ENCODE assay signal across 2 cellular contexts in the genomic region with DNA sequence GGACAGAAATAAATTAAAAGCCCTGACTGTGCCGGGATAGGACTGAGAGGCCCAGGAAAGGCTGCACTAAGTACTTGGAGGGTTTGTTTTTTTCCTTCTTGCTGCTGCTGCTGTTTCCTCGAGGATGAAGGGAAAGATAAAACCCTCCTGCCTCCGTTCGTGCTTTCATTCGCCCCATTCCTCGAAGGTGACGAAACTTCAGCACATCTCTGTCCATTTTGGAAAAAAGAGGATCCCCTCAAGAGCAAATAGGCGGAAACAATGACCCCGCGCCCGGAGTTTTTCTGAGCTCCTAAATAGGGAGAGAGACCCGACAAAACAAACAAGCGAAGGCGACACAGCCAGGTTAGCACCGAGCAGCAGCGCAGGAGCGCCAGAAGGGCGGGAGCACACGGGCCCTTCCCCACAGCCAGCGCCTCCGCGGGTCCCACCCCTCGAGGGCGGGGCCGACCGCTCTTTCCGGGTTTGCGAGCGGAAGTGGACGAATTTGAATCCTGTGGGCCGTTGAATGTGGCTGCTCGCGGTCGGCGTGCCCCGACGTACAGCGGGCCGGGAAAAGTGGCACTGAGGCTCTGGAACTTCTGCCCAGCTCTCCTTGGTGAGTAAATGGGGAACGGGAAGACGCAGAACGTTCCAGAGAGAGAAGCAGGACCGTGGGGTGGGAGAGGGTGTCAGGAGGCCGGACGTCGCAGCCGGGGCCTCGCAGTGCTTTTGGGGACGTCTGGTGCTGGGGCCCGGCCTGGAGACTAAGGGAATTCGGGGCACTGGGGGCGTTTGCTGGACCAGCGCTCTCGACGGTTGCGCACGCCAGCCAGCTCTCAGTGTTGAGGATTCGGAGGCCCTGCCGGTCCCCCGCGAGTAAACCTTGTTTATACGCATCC.
TF ChIP-seq lines count a peak whose summit lies in the region.

A gene with protein sequence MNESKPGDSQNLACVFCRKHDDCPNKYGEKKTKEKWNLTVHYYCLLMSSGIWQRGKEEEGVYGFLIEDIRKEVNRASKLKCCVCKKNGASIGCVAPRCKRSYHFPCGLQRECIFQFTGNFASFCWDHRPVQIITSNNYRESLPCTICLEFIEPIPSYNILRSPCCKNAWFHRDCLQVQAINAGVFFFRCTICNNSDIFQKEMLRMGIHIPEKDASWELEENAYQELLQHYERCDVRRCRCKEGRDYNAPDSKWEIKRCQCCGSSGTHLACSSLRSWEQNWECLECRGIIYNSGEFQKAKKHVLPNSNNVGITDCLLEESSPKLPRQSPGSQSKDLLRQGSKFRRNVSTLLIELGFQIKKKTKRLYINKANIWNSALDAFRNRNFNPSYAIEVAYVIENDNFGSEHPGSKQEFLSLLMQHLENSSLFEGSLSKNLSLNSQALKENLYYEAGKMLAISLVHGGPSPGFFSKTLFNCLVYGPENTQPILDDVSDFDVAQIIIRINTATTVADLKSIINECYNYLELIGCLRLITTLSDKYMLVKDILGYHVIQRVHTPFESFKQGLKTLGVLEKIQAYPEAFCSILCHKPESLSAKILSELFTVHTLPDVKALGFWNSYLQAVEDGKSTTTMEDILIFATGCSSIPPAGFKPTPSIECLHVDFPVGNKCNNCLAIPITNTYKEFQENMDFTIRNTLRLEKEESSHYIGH (plus strand): TSS at position 484 of the 881 bp plus-strand sequence. CDS start 21,922 bp downstream, outside the sequence.

TF ChIP-seq in HEK293, 187 proteins besides CTCF, POLR2A, EP300 and RAD21 (continued from another document and continues in another):
- TF ChIP-seq, protein P1, sequence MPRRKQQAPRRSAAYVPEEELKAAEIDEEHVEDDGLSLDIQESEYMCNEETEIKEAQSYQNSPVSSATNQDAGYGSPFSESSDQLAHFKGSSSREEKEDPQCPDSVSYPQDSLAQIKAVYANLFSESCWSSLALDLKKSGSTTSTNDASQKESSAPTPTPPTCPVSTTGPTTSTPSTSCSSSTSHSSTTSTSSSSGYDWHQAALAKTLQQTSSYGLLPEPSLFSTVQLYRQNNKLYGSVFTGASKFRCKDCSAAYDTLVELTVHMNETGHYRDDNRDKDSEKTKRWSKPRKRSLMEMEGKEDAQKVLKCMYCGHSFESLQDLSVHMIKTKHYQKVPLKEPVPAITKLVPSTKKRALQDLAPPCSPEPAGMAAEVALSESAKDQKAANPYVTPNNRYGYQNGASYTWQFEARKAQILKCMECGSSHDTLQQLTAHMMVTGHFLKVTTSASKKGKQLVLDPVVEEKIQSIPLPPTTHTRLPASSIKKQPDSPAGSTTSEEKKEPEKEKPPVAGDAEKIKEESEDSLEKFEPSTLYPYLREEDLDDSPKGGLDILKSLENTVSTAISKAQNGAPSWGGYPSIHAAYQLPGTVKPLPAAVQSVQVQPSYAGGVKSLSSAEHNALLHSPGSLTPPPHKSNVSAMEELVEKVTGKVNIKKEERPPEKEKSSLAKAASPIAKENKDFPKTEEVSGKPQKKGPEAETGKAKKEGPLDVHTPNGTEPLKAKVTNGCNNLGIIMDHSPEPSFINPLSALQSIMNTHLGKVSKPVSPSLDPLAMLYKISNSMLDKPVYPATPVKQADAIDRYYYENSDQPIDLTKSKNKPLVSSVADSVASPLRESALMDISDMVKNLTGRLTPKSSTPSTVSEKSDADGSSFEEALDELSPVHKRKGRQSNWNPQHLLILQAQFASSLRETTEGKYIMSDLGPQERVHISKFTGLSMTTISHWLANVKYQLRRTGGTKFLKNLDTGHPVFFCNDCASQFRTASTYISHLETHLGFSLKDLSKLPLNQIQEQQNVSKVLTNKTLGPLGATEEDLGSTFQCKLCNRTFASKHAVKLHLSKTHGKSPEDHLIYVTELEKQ (tag by site-specific recombination; IDR thresholded peaks at IDR 0.05; ENCODE audit: borderline replicate concordance), result no peak
- TF ChIP-seq ZNF132 (tag by site-specific recombination; IDR thresholded peaks at IDR 0.05; ENCODE audit: borderline replicate concordance) (no peak), ZBTB48 (tag by site-specific recombination; IDR thresholded peaks at IDR 0.05) (peak; percentile 56; the same call in 1 of the 2 replicates), ZNF16 (tag by site-specific recombination; IDR thresholded peaks at IDR 0.05; ENCODE audit: low read depth) (no peak), ZEB2 (tag by site-specific recombination; IDR thresholded peaks at IDR 0.05) (peak; percentile 55; the same call in 1 of the 2 replicates), ZNF221 (tag by site-specific recombination; IDR thresholded peaks at IDR 0.05; ENCODE audit: borderline replicate concordance) (no peak), ZNF184 (tag by site-specific recombination; IDR thresholded peaks at IDR 0.05) (no peak), ZNF837 (tag by site-specific recombination; IDR thresholded peaks at IDR 0.05) (no peak), RBAK (tag by site-specific recombination; IDR thresholded peaks at IDR 0.05) (no peak), ZNF624 (tag by site-specific recombination; IDR thresholded peaks at IDR 0.05) (no peak), KLF7 (tag by site-specific recombination; IDR thresholded peaks at IDR 0.05; ENCODE audit: borderline replicate concordance) (peak; percentile 79), ZNF785 (tag by site-specific recombination; IDR thresholded peaks at IDR 0.05) (0 out of 2 replicates have a peak, but pooled peaks have one; percentile 58), ZNF670 (tag by site-specific recombination; IDR thresholded peaks at IDR 0.05; ENCODE audit: low read depth) (no peak), GLI2 (tag by site-specific recombination; IDR thresholded peaks at IDR 0.05; ENCODE audit: borderline replicate concordance, low read depth) (no peak), ZNF560 (tag by site-specific recombination; IDR thresholded peaks at IDR 0.05; ENCODE audit: borderline replicate concordance) (no peak), ZNF324 (tag by site-specific recombination; IDR thresholded peaks at IDR 0.05) (0 out of 2 replicates have a peak, but pooled peaks have one; percentile 54)
- TF ChIP-seq, protein P2, sequence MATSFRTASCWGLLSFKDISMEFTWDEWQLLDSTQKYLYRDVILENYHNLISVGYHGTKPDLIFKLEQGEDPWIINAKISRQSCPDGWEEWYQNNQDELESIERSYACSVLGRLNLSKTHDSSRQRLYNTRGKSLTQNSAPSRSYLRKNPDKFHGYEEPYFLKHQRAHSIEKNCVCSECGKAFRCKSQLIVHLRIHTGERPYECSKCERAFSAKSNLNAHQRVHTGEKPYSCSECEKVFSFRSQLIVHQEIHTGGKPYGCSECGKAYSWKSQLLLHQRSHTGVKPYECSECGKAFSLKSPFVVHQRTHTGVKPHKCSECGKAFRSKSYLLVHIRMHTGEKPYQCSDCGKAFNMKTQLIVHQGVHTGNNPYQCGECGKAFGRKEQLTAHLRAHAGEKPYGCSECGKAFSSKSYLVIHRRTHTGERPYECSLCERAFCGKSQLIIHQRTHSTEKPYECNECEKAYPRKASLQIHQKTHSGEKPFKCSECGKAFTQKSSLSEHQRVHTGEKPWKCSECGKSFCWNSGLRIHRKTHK (tag by site-specific recombination; IDR thresholded peaks at IDR 0.05), result no peak
- TF ChIP-seq, protein P3, sequence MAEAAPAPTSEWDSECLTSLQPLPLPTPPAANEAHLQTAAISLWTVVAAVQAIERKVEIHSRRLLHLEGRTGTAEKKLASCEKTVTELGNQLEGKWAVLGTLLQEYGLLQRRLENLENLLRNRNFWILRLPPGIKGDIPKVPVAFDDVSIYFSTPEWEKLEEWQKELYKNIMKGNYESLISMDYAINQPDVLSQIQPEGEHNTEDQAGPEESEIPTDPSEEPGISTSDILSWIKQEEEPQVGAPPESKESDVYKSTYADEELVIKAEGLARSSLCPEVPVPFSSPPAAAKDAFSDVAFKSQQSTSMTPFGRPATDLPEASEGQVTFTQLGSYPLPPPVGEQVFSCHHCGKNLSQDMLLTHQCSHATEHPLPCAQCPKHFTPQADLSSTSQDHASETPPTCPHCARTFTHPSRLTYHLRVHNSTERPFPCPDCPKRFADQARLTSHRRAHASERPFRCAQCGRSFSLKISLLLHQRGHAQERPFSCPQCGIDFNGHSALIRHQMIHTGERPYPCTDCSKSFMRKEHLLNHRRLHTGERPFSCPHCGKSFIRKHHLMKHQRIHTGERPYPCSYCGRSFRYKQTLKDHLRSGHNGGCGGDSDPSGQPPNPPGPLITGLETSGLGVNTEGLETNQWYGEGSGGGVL (tag by site-specific recombination; IDR thresholded peaks at IDR 0.05), result peak; percentile 83

TF ChIP-seq in SK-N-SH, 30 proteins besides CTCF, POLR2A, EP300 and RAD21 (continued from another document):
- peak; percentile 83 for TF ChIP-seq MAX (IDR thresholded peaks at IDR 0.05; ENCODE audit: low read depth)
- TF ChIP-seq GABPA (IDR thresholded peaks at IDR 0.05; ENCODE audit: low read depth), result peak; percentile 86
